Comparison of ENCODE assay signal across 14 cellular contexts in the genomic region with DNA sequence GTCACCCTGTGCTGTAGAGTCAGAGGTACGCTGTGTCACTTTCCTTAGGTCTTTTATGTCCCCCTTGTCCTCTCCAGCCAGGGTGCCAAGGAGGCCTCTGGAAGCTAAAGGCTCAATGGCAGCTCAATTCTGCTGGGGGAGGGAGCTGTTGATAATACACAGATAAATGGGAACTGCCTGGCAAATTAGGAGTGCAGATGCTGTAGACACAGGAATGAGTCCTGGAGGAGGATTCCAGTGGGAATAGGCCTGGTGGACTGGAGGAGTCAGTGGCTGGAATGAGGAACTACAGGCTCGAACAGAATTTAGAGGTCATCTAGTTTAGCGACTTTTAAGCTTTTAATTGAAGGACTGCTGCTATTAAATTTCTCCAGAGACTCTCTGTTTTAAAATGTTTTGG. TPM values are rescaled to one million over a fixed set of nuclear protein-coding genes. Genes with fewer than 3 reads are reported as not detected.
A peak's percentile ranks its signal among the peaks of the same experiment; 100 is the strongest.
DNase-seq lines count a peak whose midpoint lies in the region; ATAC-seq and TF ChIP-seq lines count a peak whose summit lies in the region.
"Had no signal": no experiment of that assay in that cellular context is flagged by ENCODE, and none has a peak within 500 bp of the region (broad histone marks: within the 10 kb centered on the region; RNA-seq: fewer than 3 reads in every experiment).

No MANE protein-coding gene starts in this region.

- no peaks in the 10 kb centered on the region for H3K9me3 ChIP-seq in CD8-positive, alpha-beta memory T cell (ENCODE audit: low read length)
- H3K9me3 ChIP-seq: heart right ventricle, psoas muscle, suprapubic skin had no signal

- H3K4me3 ChIP-seq in astrocyte of the spinal cord (ENCODE audit: low read depth, low read length): no peak overlapping the region
- no peak overlapping the region for H3K4me3 ChIP-seq in CD8-positive, alpha-beta memory T cell (ENCODE audit: low read length)
- H3K4me3 ChIP-seq: heart right ventricle, psoas muscle, suprapubic skin had no signal

- POLR2A ChIA-PET in CD8-positive, alpha-beta memory T cell (lab: Charles Lee): no interaction called here

- no peaks in the 10 kb centered on the region for H3K27me3 ChIP-seq in CD8-positive, alpha-beta memory T cell (ENCODE audit: insufficient read depth, low read length, poor library complexity, severe bottlenecking)

- H3K4me1 Mint-ChIP-seq in activated T-cell treated with anti-CD3 and anti-CD28 coated beads, Interleukin-2, amount 50 U/mL, for 4 hours (ENCODE audit: low read depth): peaks cover 38% of the 10 kb centered on the region
- peaks cover 20 to 43% (median 40%) of the 10 kb centered on the region in 3 donors for H3K4me1 Mint-ChIP-seq in CD8-positive, alpha-beta memory T cell

- TF ChIP-seq CTCF in AG09319 (IDR thresholded peaks at IDR 0.05; ENCODE audit: low read depth, low read length) (peak; percentile 17), astrocyte of the spinal cord (IDR thresholded peaks at IDR 0.05; ENCODE audit: low read depth, low read length) (peak; percentile 13)

- H3K4me3 Mint-ChIP-seq in activated T-cell treated with anti-CD3 and anti-CD28 coated beads, Interleukin-2, amount 50 U/mL, for 4 hours: no peak overlapping the region
- no peak overlapping the region for H3K4me3 Mint-ChIP-seq in CD8-positive, alpha-beta memory T cell
- H3K4me3 Mint-ChIP-seq: CD4-positive, alpha-beta T cell had no signal

- H3K27ac ChIP-seq in CD8-positive, alpha-beta memory T cell (ENCODE audit: low read depth, low read length): no peak overlapping the region
- H3K27ac ChIP-seq: heart right ventricle, psoas muscle, suprapubic skin had no signal

- peak overlapping the region in 1 of 8 donors; percentile 51 for H3K27ac Mint-ChIP-seq in CD8-positive, alpha-beta memory T cell
- H3K27ac Mint-ChIP-seq: CD4-positive, alpha-beta T cell had no signal

- in situ Hi-C loops in astrocyte of the spinal cord (cut with HindIII; ENCODE audit: low sequenced_read_pairs): no loop called here

- H3K9me3 Mint-ChIP-seq in activated T-cell treated with anti-CD3 and anti-CD28 coated beads, Interleukin-2, amount 50 U/mL, for 4 hours: no peaks in the 10 kb centered on the region
- H3K9me3 Mint-ChIP-seq in CD8-positive, alpha-beta memory T cell: no peaks in the 10 kb centered on the region
- H3K9me3 Mint-ChIP-seq: CD4-positive, alpha-beta T cell had no signal

- H3K36me3 ChIP-seq in CD8-positive, alpha-beta memory T cell (ENCODE audit: insufficient read depth, low read length): no peaks in the 10 kb centered on the region
- H3K36me3 ChIP-seq: heart right ventricle, suprapubic skin had no signal

- peaks cover 45% of the 10 kb centered on the region for H3K4me1 ChIP-seq in CD8-positive, alpha-beta memory T cell (ENCODE audit: insufficient read depth, low read length)
- H3K4me1 ChIP-seq: psoas muscle, suprapubic skin had no signal

- H3K27me3 Mint-ChIP-seq in activated T-cell treated with anti-CD3 and anti-CD28 coated beads, Interleukin-2, amount 50 U/mL, for 4 hours (ENCODE audit: low read depth): no peaks in the 10 kb centered on the region
- H3K27me3 Mint-ChIP-seq in CD8-positive, alpha-beta memory T cell: no peaks in the 10 kb centered on the region
- H3K27me3 Mint-ChIP-seq: CD4-positive, alpha-beta T cell had no signal

- no peaks in the 10 kb centered on the region for H3K36me3 Mint-ChIP-seq in activated T-cell treated with anti-CD3 and anti-CD28 coated beads, Interleukin-2, amount 50 U/mL, for 4 hours (ENCODE audit: insufficient read depth)
- no peaks in the 10 kb centered on the region for H3K36me3 Mint-ChIP-seq in CD8-positive, alpha-beta memory T cell

- no peak for ATAC-seq in activated T-cell treated with anti-CD3 and anti-CD28 coated beads, Interleukin-2, amount 50 U/mL, for 4 hours
- ATAC-seq in GM21515 (IDR thresholded peaks at IDR 0.05; ENCODE audit: unreplicated experiment): no peak
- ATAC-seq: heart right ventricle, psoas muscle had no signal

- CTCF ChIA-PET in CD8-positive, alpha-beta memory T cell (lab: Charles Lee): interaction anchor here (1.0 to 5.3 kb wide), 6 partner anchors 8 to 172 kb away, joined by 3 to 28 read pairs (median 6); partner anchors contain the start of genes IL10 and IL19

- DNase-seq in AG09319 (ENCODE audit: extremely low read depth, low read depth) (no peak), GM03348 (ENCODE audit: low spot score) (peak; percentile 21), astrocyte of the spinal cord (ENCODE audit: low read depth, low spot score) (no peak), iPS-NIHi7 (ENCODE audit: extremely low spot score) (peak; percentile 48)
- no peak for DNase-seq in activated T-cell treated with anti-CD3 and anti-CD28 coated beads, Interleukin-2, amount 50 U/mL, for 4 hours
- DNase-seq in CD8-positive, alpha-beta memory T cell: no peak
- DNase-seq: activated naive CD4-positive, alpha-beta T cell treated with Interleukin-2 at 50 U/mL for 16 hours; CD4-positive, alpha-beta T cell; central memory CD4-positive, alpha-beta T cell; heart right ventricle; MV-4-11; psoas muscle had no signal

RNA-seq across cellular contexts. Expression of gene IL19, which starts 9.2 kb away (rescaled TPM):
- total RNA-seq in activated T-cell treated with anti-CD3 and anti-CD28 coated beads, Interleukin-2, amount 50 U/mL, for 4 hours: under 1 TPM in 1 of 3 donors, not detected in 2; 0.19 TPM
- total RNA-seq in CD8-positive, alpha-beta memory T cell: not detected
- not detected for polyA plus RNA-seq in CD8-positive, alpha-beta memory T cell
- total RNA-seq: CD4-positive, alpha-beta T cell; heart right ventricle; psoas muscle; suprapubic skin had no signal
- polyA plus RNA-seq: heart right ventricle, psoas muscle had no signal

RNA-seq across cellular contexts. Expression of gene IL10, which starts 10.9 kb away (rescaled TPM):
- 100 to 1,000 TPM in 1 of 3 donors, 10 to 100 TPM in 2; 38.4 to 111 (median 54.1) TPM for total RNA-seq in activated T-cell treated with anti-CD3 and anti-CD28 coated beads, Interleukin-2, amount 50 U/mL, for 4 hours
- 1 to 10 TPM; 7.6 TPM for total RNA-seq in CD8-positive, alpha-beta memory T cell
- polyA plus RNA-seq in CD8-positive, alpha-beta memory T cell: 0.33 TPM

Comparison
In these comparisons a context has a peak if more than half of its experiments do, and no peak if none do; other contexts are left out.
1. DNase-seq: peak in GM03348 (single experiment) and iPS-NIHi7 (single experiment); none in AG09319 (single experiment), astrocyte of the spinal cord (single experiment), activated T-cell treated with anti-CD3 and anti-CD28 coated beads, Interleukin-2, amount 50 U/mL, for 4 hours (single experiment) and CD8-positive, alpha-beta memory T cell (0 of 5).
2. RNA of gene IL10, which starts 10.9 kb away (total RNA-seq): 38.4 to 111 TPM in activated T-cell treated with anti-CD3 and anti-CD28 coated beads, Interleukin-2, amount 50 U/mL, for 4 hours; 7.6 TPM in CD8-positive, alpha-beta memory T cell; every median in the first group is over 4 times any median in the second.